14 cellular contexts compared by ENCODE assay signal in genomic region chr15:81865850-81866537, GRCh38.
DNase-seq lines count a peak whose midpoint lies in the region; ATAC-seq and TF ChIP-seq lines count a peak whose summit lies in the region.
"Had no signal": no experiment of that assay in that cellular context is flagged by ENCODE, and none has a peak within 500 bp of the region (broad histone marks: within the 10 kb centered on the region; RNA-seq: fewer than 3 reads in every experiment).

No MANE protein-coding gene starts in this region.

- H3K9me3 ChIP-seq in OCI-LY3 (ENCODE audit: insufficient read depth, low read length) (no peaks in the 10 kb centered on the region), hepatocyte (ENCODE audit: low read depth) (no peaks in the 10 kb centered on the region)
- H3K9me3 ChIP-seq: ascending aorta had no signal

- H3K4me3 ChIP-seq in OCI-LY3 (ENCODE audit: low read length) (peak overlapping the region; percentile 34), hepatocyte (no peak overlapping the region)
- H3K4me3 ChIP-seq: ascending aorta had no signal

- intact Hi-C loops in MCF 10A (cut with micrococcal nuclease): no loop called here

- no peak overlapping the region for H3K9ac ChIP-seq in OCI-LY3 (ENCODE audit: low read length)

- no peaks in the 10 kb centered on the region for H3K9me2 ChIP-seq in hepatocyte (replicated peaks; ENCODE audit: insufficient read depth)

- peaks cover 17% of the 10 kb centered on the region for H3K4me1 ChIP-seq in OCI-LY3 (ENCODE audit: low read length)
- H3K4me1 ChIP-seq in hepatocyte (ENCODE audit: insufficient read depth): no peaks in the 10 kb centered on the region
- H3K4me1 ChIP-seq: ascending aorta had no signal

- 96% methylated on average over 11 of the region's 11 CpGs for WGBS in hepatocyte (ENCODE audit: low lambda C conversion rate, missing lambda C conversion rate)

- peaks cover 7% of the 10 kb centered on the region for H3K9me3 Mint-ChIP-seq in MCF 10A (ENCODE audit: unreplicated experiment)

- TF ChIP-seq CTCF in OCI-LY3 (IDR thresholded peaks at IDR 0.05; ENCODE audit: low read depth, low read length) (no peak), MCF 10A (IDR thresholded peaks at IDR 0.05; ENCODE audit: unreplicated experiment) (no peak), hepatocyte (IDR thresholded peaks at IDR 0.05; ENCODE audit: poor library complexity) (no peak)

- H3K27me3 ChIP-seq in OCI-LY3 (ENCODE audit: low read depth, low read length) (peaks cover 60% of the 10 kb centered on the region), hepatocyte (no peaks in the 10 kb centered on the region)
- H3K27me3 ChIP-seq: ascending aorta had no signal

- H3K27ac ChIP-seq in OCI-LY3 (ENCODE audit: low read length) (no peak overlapping the region), hepatocyte (no peak overlapping the region)
- H3K27ac ChIP-seq: ascending aorta had no signal

- no peak overlapping the region for H3K27ac Mint-ChIP-seq in MCF 10A (ENCODE audit: low read depth, unreplicated experiment)
- H3K27ac Mint-ChIP-seq: CD8-positive, alpha-beta T cell had no signal

- ATAC-seq in GM18508 (IDR thresholded peaks at IDR 0.05; ENCODE audit: insufficient read depth, unreplicated experiment): peak; percentile 88
- ATAC-seq in GM21381 (IDR thresholded peaks at IDR 0.05; ENCODE audit: unreplicated experiment): peak; percentile 94
- peak; percentile 96 for ATAC-seq in HG03039 (IDR thresholded peaks at IDR 0.05; ENCODE audit: unreplicated experiment)
- ATAC-seq: CD8-positive, alpha-beta T cell had no signal

- peaks cover 21% of the 10 kb centered on the region for H3K27me3 Mint-ChIP-seq in MCF 10A (ENCODE audit: insufficient read depth, unreplicated experiment)

- H3K4me3 Mint-ChIP-seq in MCF 10A (ENCODE audit: unreplicated experiment): no peak overlapping the region
- H3K4me3 Mint-ChIP-seq: CD8-positive, alpha-beta T cell; neural crest cell had no signal

- CTCF ChIA-PET in MCF 10A (lab: Yijun Ruan, JAX): interaction anchor here (1.0 to 1.3 kb wide), 2 partner anchors 13 to 14 kb away, joined by 3 to 4 read pairs; no protein-coding TSS in a partner anchor

- BruUV-seq in MCF 10A (replicated peaks; lab: Mats Ljungman, UMichigan): no TSS peak

- H3K36me3 Mint-ChIP-seq in MCF 10A (ENCODE audit: insufficient read depth, unreplicated experiment): no peaks in the 10 kb centered on the region
- H3K36me3 Mint-ChIP-seq: CD8-positive, alpha-beta T cell had no signal

- no peaks in the 10 kb centered on the region for H3K36me3 ChIP-seq in OCI-LY3 (replicated peaks; ENCODE audit: low read depth, low read length)
- no peaks in the 10 kb centered on the region for H3K36me3 ChIP-seq in hepatocyte (replicated peaks; ENCODE audit: insufficient read depth, low read depth)
- H3K36me3 ChIP-seq: ascending aorta had no signal

- peak overlapping the region; percentile 74 for H3K4me2 ChIP-seq in OCI-LY3 (ENCODE audit: low read length)
- H3K4me2 ChIP-seq in hepatocyte: no peak overlapping the region

- DNase-seq in mesenteric fat pad (ENCODE audit: low spot score) (no peak), MCF 10A (ENCODE audit: unreplicated experiment) (no peak), hepatocyte (ENCODE audit: low spot score) (no peak)
- no peak for DNase-seq in stimulated activated naive CD4-positive, alpha-beta T cell (lab: John Stamatoyannopoulos, UW)
- DNase-seq: CD8-positive, alpha-beta T cell; NCI-H510A treated with DMSO at 0.1 percent for 48 hours; stimulated activated CD4-positive, alpha-beta T cell treated with anti-CD3 and anti-CD28 coated beads, Interleukin-2, amount 100 ng/mL, for 24 hours; substantia nigra had no signal

- H3K4me1 Mint-ChIP-seq in MCF 10A (ENCODE audit: insufficient read depth, unreplicated experiment): no peaks in the 10 kb centered on the region

- no peaks in the 10 kb centered on the region for H3K79me2 ChIP-seq in OCI-LY3 (ENCODE audit: low read length)
- H3K79me2 ChIP-seq in hepatocyte: no peaks in the 10 kb centered on the region

- POLR2A ChIA-PET in MCF 10A (lab: Yijun Ruan, JAX): no interaction called here

- H4K20me1 ChIP-seq in OCI-LY3 (ENCODE audit: insufficient read depth, low read length): peaks cover 9% of the 10 kb centered on the region; the same call in 1 of the 2 replicates
- H4K20me1 ChIP-seq in hepatocyte (ENCODE audit: insufficient read depth, poor library complexity, severe bottlenecking): no peaks in the 10 kb centered on the region

- no peak overlapping the region for H2AFZ ChIP-seq in OCI-LY3 (ENCODE audit: low read depth, low read length)
- H2AFZ ChIP-seq in hepatocyte: no peak overlapping the region
